8 cellular contexts compared by ENCODE assay signal in the genomic region with DNA sequence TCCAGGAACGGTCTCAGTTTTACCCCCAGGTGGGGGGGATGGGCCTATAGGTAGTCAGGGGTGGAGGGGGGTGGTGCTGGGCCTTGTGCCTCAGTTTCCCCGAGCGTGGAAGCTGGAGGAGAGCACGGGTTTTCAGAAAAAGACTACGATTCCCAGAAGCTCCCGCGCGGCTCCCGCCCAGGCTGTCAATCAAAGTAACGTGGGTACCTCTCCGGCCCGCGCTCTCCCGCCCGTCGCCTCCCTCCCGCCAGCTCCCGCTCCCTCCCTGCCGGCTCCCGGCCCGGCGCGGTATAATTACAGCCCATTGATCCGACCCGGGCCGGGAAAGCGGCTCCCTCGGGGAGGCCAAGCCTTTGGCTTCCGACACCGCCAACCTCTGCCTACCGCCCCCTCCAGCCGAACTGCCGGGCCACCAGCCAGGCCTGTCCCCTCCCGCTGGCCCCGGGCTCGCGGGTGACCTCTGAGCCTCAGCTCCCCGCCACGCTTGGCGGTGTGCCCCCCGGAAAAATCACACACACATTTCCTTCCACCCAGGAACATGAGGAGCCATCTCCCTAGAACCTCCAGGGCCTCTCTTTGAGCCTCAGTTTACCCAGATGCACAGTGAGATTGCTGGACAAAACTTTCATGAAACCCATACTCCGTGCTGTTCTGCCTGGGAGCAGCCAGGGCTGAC. TPM values are rescaled to one million over a fixed set of nuclear protein-coding genes. Genes with fewer than 3 reads are reported as not detected.
A peak's percentile ranks its signal among the peaks of the same experiment; 100 is the strongest.
DNase-seq lines count a peak whose midpoint lies in the region; ATAC-seq and FAIRE-seq lines count a peak whose summit lies in the region.

No MANE protein-coding gene starts in this region.

- peak overlapping the region; percentile 52 for H3K27ac ChIP-seq in KOPT-K1 (ENCODE audit: low read depth, low read length, poor library complexity, severe bottlenecking)

- H3K36me3 Mint-ChIP-seq in naive B cell = no peaks in the 10 kb centered on the region

- peak overlapping the region; percentile 94 to 98 (median 98) for H3K27ac Mint-ChIP-seq in naive B cell

- peaks cover 0 to 5% (median 0%) of the 10 kb centered on the region in 7 donors for H3K9me3 Mint-ChIP-seq in naive B cell

- peaks cover 24 to 39% (median 35%) of the 10 kb centered on the region in 3 donors for H3K4me1 Mint-ChIP-seq in naive B cell

- peak overlapping the region; percentile 88 to 98 (median 94) for H3K4me3 Mint-ChIP-seq in naive B cell

- no peaks in the 10 kb centered on the region for H3K36me3 ChIP-seq in KOPT-K1 (ENCODE audit: insufficient read depth, low read length)

- no peak for FAIRE-seq in RCC 7860 (lab: Jason Lieb, UNC)

- DNase-seq in CD1c-positive myeloid dendritic cell (ENCODE audit: extremely low spot score) = peak; percentile 89
- peak; percentile 78 for DNase-seq in RCC 7860 (ENCODE audit: low spot score)
- DNase-seq in activated T-helper 1 cell treated with anti-CD3 and anti-CD28 coated beads, Interleukin-2, amount 50 U/mL, for 16 hours (ENCODE audit: low read depth in 1 of 2, low spot score in 1 of 2) = peak; percentile 60 to 70
- peak; percentile 96 for DNase-seq in fibroblast of gingiva (ENCODE audit: low read depth)
- DNase-seq in naive B cell = peak; percentile 81
- peak; percentile 69 to 76 for DNase-seq in stimulated activated CD8-positive, alpha-beta memory T cell treated with anti-CD3 and anti-CD28 coated beads, Interleukin-7, amount 100 ng/mL, for 48 hours (ENCODE audit: extremely low read depth in 1 of 2, low read depth in 1 of 2)

- peaks cover 0 to 13% (median 0%) of the 10 kb centered on the region in 3 donors for H3K27me3 Mint-ChIP-seq in naive B cell

- no peaks in the 10 kb centered on the region for H3K9me3 ChIP-seq in KOPT-K1 (ENCODE audit: insufficient read depth, low read length, poor library complexity, severe bottlenecking)

- peak; percentile 47 for ATAC-seq in GM21447 (IDR thresholded peaks at IDR 0.05; ENCODE audit: unreplicated experiment)
- peak; percentile 55 to 56 for ATAC-seq in naive B cell (ENCODE audit: low read depth in 2 of 2)

RNA-seq across cellular contexts. Expression of a gene that starts 7.2 kb away (rescaled TPM):
- polyA plus RNA-seq in naive B cell (ENCODE audit: low read depth in 6 of 6) = 1 to 10 TPM in 4 of 6 donors, under 1 TPM in 1, not detected in 1; 0.84 to 2.3 (median 1.9) TPM

RNA-seq across cellular contexts. Expression of a gene that starts 26.0 kb away (rescaled TPM):
- 100 to 1,000 TPM; 294 to 651 (median 379) TPM for polyA plus RNA-seq in naive B cell (ENCODE audit: low read depth in 6 of 6)

RNA-seq across cellular contexts. Expression of a gene that starts 57.9 kb away (rescaled TPM):
- polyA plus RNA-seq in naive B cell (ENCODE audit: low read depth in 6 of 6) = 1 to 10 TPM in 2 of 6 donors, under 1 TPM in 3, not detected in 1; 0.23 to 1.2 (median 0.99) TPM

RNA-seq across cellular contexts. Expression of a gene that starts 58.9 kb away (rescaled TPM):
- 10 to 100 TPM in 1 of 6 donors, 1 to 10 TPM in 3, under 1 TPM in 2; 0.43 to 10.7 (median 1.8) TPM for polyA plus RNA-seq in naive B cell (ENCODE audit: low read depth in 6 of 6)

Comparison
In these comparisons a context has a peak if more than half of its experiments do, and no peak if none do; other contexts are left out.
1. Peak in every context shown above with its lines: DNase-seq, ATAC-seq and H3K27ac ChIP-seq.